In the genomic region with DNA sequence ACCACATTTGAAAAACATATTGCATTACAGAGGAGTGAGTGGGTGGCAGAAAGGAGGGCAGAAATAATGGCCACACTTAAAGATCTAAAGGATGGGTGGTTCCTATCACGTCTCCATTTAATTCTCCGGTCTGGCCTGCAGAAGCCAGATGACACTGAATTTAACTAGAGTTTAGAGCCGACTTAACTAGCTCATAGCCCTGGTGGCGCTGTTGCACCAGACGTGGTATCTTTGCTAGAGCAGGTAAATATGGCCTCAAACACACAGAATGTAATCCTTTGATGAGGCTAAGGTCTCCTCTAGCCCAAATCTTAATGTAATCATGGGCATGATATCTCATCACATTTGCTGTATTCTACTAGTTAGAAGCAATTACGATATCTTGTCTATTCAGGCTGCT, we compare ENCODE assay signal across 9 cellular contexts. TPM values are rescaled to one million over a fixed set of nuclear protein-coding genes. Genes with fewer than 3 reads are reported as not detected.
A peak's percentile ranks its signal among the peaks of the same experiment; 100 is the strongest.
DNase-seq lines count a peak whose midpoint lies in the region; ATAC-seq, FAIRE-seq and TF ChIP-seq lines count a peak whose summit lies in the region.
"Had no signal": no experiment of that assay in that cellular context is flagged by ENCODE, and none has a peak within 500 bp of the region (broad histone marks: within the 10 kb centered on the region; RNA-seq: fewer than 3 reads in every experiment).

No MANE protein-coding gene starts in this region.

- H3K4me3 Mint-ChIP-seq in activated CD8-positive, alpha-beta T cell treated with anti-CD3 and anti-CD28 coated beads for 36 hours: no peak overlapping the region

- H3K9me3 Mint-ChIP-seq in activated CD8-positive, alpha-beta T cell treated with anti-CD3 and anti-CD28 coated beads for 36 hours: no peaks in the 10 kb centered on the region

- no peaks in the 10 kb centered on the region for H3K4me1 Mint-ChIP-seq in activated CD8-positive, alpha-beta T cell treated with anti-CD3 and anti-CD28 coated beads for 36 hours (ENCODE audit: low read depth)

- H3K36me3 Mint-ChIP-seq in activated CD8-positive, alpha-beta T cell treated with anti-CD3 and anti-CD28 coated beads for 36 hours (ENCODE audit: low read depth): no peaks in the 10 kb centered on the region

- peaks cover 2% of the 10 kb centered on the region for H3K27me3 Mint-ChIP-seq in activated CD8-positive, alpha-beta T cell treated with anti-CD3 and anti-CD28 coated beads for 36 hours

- H3K27ac Mint-ChIP-seq in activated CD8-positive, alpha-beta T cell treated with anti-CD3 and anti-CD28 coated beads for 36 hours: no peak overlapping the region

- CTCF ChIA-PET in activated CD8-positive, alpha-beta T cell treated with anti-CD3 and anti-CD28 coated beads for 36 hours (lab: Charles Lee): interaction anchor here (1.0 kb wide), 2 partner anchors 10 to 166 kb away, joined by 3 to 4 read pairs; no protein-coding TSS in a partner anchor

- intact Hi-C loops in activated CD8-positive, alpha-beta T cell treated with anti-CD3 and anti-CD28 coated beads for 36 hours (cut with micrococcal nuclease): no loop called here

- TF ChIP-seq POLR2A in H54 (IDR thresholded peaks at IDR 0.05; ENCODE audit: low read depth, low read length): no peak

- POLR2A ChIA-PET in activated CD8-positive, alpha-beta T cell treated with anti-CD3 and anti-CD28 coated beads for 36 hours (lab: Charles Lee): no interaction called here

- peak; percentile 41 for TF ChIP-seq CTCF in activated CD8-positive, alpha-beta T cell treated with anti-CD3 and anti-CD28 coated beads for 36 hours (IDR thresholded peaks at IDR 0.05)

- no peak for FAIRE-seq in H54 (lab: Jason Lieb, UNC)

- ATAC-seq in activated CD8-positive, alpha-beta T cell treated with anti-CD3 and anti-CD28 coated beads for 36 hours: peak; percentile 71
- ATAC-seq in GM18909 (IDR thresholded peaks at IDR 0.05; ENCODE audit: poor library complexity, unreplicated experiment): no peak
- no peak for ATAC-seq in GM21825 (IDR thresholded peaks at IDR 0.05; ENCODE audit: unreplicated experiment)

- peak; percentile 60 to 66 for DNase-seq in AML-193 (lab: John Stamatoyannopoulos, UW)
- peak; percentile 40 for DNase-seq in H54 (ENCODE audit: insufficient read length, low spot score)
- peak; percentile 61 to 92 for DNase-seq in NCI-H526 (lab: John Stamatoyannopoulos, UW)
- peak; percentile 74 for DNase-seq in activated CD8-positive, alpha-beta T cell treated with anti-CD3 and anti-CD28 coated beads for 36 hours
- peak; percentile 47 for DNase-seq in glomerular visceral epithelial cell (ENCODE audit: extremely low spot score)
- DNase-seq in stimulated activated CD4-positive, alpha-beta T cell treated with anti-CD3 and anti-CD28 coated beads, TNF-alpha, amount 100 ng/mL, for 48 hours (ENCODE audit: low read depth in 3 of 3): peak in 2 of 3 donors; percentile 16 to 22

RNA-seq across cellular contexts. Expression of gene GAL, which starts 51.5 kb away (rescaled TPM):
- total RNA-seq in activated CD8-positive, alpha-beta T cell treated with anti-CD3 and anti-CD28 coated beads for 36 hours: 1 to 10 TPM; 2.2 to 3.8 TPM
- total RNA-seq: mononuclear cell had no signal

Comparison
In these comparisons a context has a peak if more than half of its experiments do, and no peak if none do; other contexts are left out.
1. DNase-seq: peak in every context shown above with its lines; median percentile 76 in NCI-H526; 74 in activated CD8-positive, alpha-beta T cell treated with anti-CD3 and anti-CD28 coated beads for 36 hours; 63 in AML-193; 47 in glomerular visceral epithelial cell; 40 in H54; 19 in stimulated activated CD4-positive, alpha-beta T cell treated with anti-CD3 and anti-CD28 coated beads, TNF-alpha, amount 100 ng/mL, for 48 hours.